In genomic region chr13:105471683-105472082, GRCh38 we compare ENCODE assay signal across 20 cellular contexts. TPM values are rescaled to one million over a fixed set of nuclear protein-coding genes. Genes with fewer than 3 reads are reported as not detected.
DNase-seq lines count a peak whose midpoint lies in the region; ATAC-seq and TF ChIP-seq lines count a peak whose summit lies in the region.
"Had no signal": no experiment of that assay in that cellular context is flagged by ENCODE, and none has a peak within 500 bp of the region (broad histone marks: within the 10 kb centered on the region; RNA-seq: fewer than 3 reads in every experiment).

No MANE protein-coding gene starts in this region.

- H3K27me3 ChIP-seq in PC-3 (ENCODE audit: low read length): no peaks in the 10 kb centered on the region
- H3K27me3 ChIP-seq: BLaER1 had no signal

- no peaks in the 10 kb centered on the region for H3K9me2 ChIP-seq in PC-3 (replicated peaks; ENCODE audit: low read length)

- CTCF ChIA-PET in PC-3 (lab: Charles Lee): no interaction called here
- CTCF ChIA-PET in activated CD8-positive, alpha-beta T cell treated with anti-CD3 and anti-CD28 coated beads for 36 hours (lab: Charles Lee): no interaction called here

- H3K4me2 ChIP-seq in PC-3 (ENCODE audit: low read length): no peak overlapping the region
- H3K4me2 ChIP-seq: BLaER1 had no signal

- no peaks in the 10 kb centered on the region for H3K4me1 ChIP-seq in PC-3 (ENCODE audit: insufficient read depth, low read length)
- H3K4me1 ChIP-seq: BLaER1 had no signal

- intact Hi-C loops in PC-3 (cut with micrococcal nuclease): no loop called here
- intact Hi-C loops in activated CD8-positive, alpha-beta T cell treated with anti-CD3 and anti-CD28 coated beads for 36 hours (cut with micrococcal nuclease): no loop called here

- no peaks in the 10 kb centered on the region for H3K27me3 Mint-ChIP-seq in activated CD8-positive, alpha-beta T cell treated with anti-CD3 and anti-CD28 coated beads for 36 hours
- H3K27me3 Mint-ChIP-seq: IgD-negative memory B cell had no signal

- no peaks in the 10 kb centered on the region for H3F3A ChIP-seq in PC-3 (ENCODE audit: low read length, unreplicated experiment)

- no peaks in the 10 kb centered on the region for H3K9me3 Mint-ChIP-seq in activated CD8-positive, alpha-beta T cell treated with anti-CD3 and anti-CD28 coated beads for 36 hours
- H3K9me3 Mint-ChIP-seq: CD8-positive, alpha-beta T cell; IgD-negative memory B cell had no signal

- H3K79me2 ChIP-seq in PC-3 (ENCODE audit: low read length): no peaks in the 10 kb centered on the region

- H3K36me3 Mint-ChIP-seq in activated CD8-positive, alpha-beta T cell treated with anti-CD3 and anti-CD28 coated beads for 36 hours (ENCODE audit: low read depth): no peaks in the 10 kb centered on the region
- H3K36me3 Mint-ChIP-seq: CD8-positive, alpha-beta T cell had no signal

- no TSS peak for BruUV-seq in PC-3 (replicated peaks; lab: Mats Ljungman, UMichigan)

- no peaks in the 10 kb centered on the region for H3K36me3 ChIP-seq in PC-3 (ENCODE audit: low read depth, low read length)
- H3K36me3 ChIP-seq: BLaER1 had no signal

- H3K27ac Mint-ChIP-seq in activated CD8-positive, alpha-beta T cell treated with anti-CD3 and anti-CD28 coated beads for 36 hours: no peak overlapping the region
- H3K27ac Mint-ChIP-seq: CD8-positive, alpha-beta T cell; IgD-negative memory B cell had no signal

- H3K4me1 Mint-ChIP-seq in activated CD8-positive, alpha-beta T cell treated with anti-CD3 and anti-CD28 coated beads for 36 hours (ENCODE audit: low read depth): no peaks in the 10 kb centered on the region
- H3K4me1 Mint-ChIP-seq: IgD-negative memory B cell had no signal

- DNase-seq in NCI-H226: peak; percentile 55
- DNase-seq in dedifferentiated amniotic fluid mesenchymal stem cell (ENCODE audit: extremely low spot score): peak; percentile 84
- DNase-seq in fibroblast of villous mesenchyme (ENCODE audit: low read depth): peak; percentile 36
- peak; percentile 20 for DNase-seq in skeletal muscle cell (ENCODE audit: low read depth)
- no peak for DNase-seq in PC-3
- DNase-seq in activated CD8-positive, alpha-beta T cell treated with anti-CD3 and anti-CD28 coated beads for 36 hours: no peak
- DNase-seq in stimulated activated CD4-positive, alpha-beta T cell treated with anti-CD3 and anti-CD28 coated beads, Interleukin-15, amount 100 ng/mL, for 24 hours: no peak
- DNase-seq: CD8-positive, alpha-beta T cell; DMS79; GM23248; HCEC 1CT; Kasumi-1; NCI-H1105 treated with DMSO at 0.1 percent for 48 hours; NCI-H1694 treated with DMSO at 0.1 percent for 48 hours; NCI-H526 treated with DMSO at 0.1 percent for 48 hours had no signal

- no peak overlapping the region for H3K9ac ChIP-seq in PC-3 (ENCODE audit: low read length)
- H3K9ac ChIP-seq: BLaER1, GM23248 had no signal

- no peak overlapping the region for H3K4me3 Mint-ChIP-seq in activated CD8-positive, alpha-beta T cell treated with anti-CD3 and anti-CD28 coated beads for 36 hours
- H3K4me3 Mint-ChIP-seq: CD8-positive, alpha-beta T cell; IgD-negative memory B cell had no signal

- no peaks in the 10 kb centered on the region for H3K9me3 ChIP-seq in PC-3 (ENCODE audit: low read length)
- H3K9me3 ChIP-seq: BLaER1 had no signal

- H2AFZ ChIP-seq in PC-3 (ENCODE audit: low read length): no peak overlapping the region
- H2AFZ ChIP-seq: GM23248 had no signal

- POLR2A ChIA-PET in PC-3 (lab: Charles Lee; ENCODE audit: unreplicated experiment): no interaction called here
- POLR2A ChIA-PET in activated CD8-positive, alpha-beta T cell treated with anti-CD3 and anti-CD28 coated beads for 36 hours (lab: Charles Lee): no interaction called here

- ATAC-seq in GM19397 (IDR thresholded peaks at IDR 0.05; ENCODE audit: unreplicated experiment): no peak
- ATAC-seq in PC-3: no peak
- ATAC-seq in activated CD8-positive, alpha-beta T cell treated with anti-CD3 and anti-CD28 coated beads for 36 hours: no peak
- ATAC-seq: CD8-positive, alpha-beta T cell had no signal

- H3K27ac ChIP-seq in PC-3 (ENCODE audit: low read length): no peak overlapping the region
- H3K27ac ChIP-seq: BLaER1, GM23248 had no signal

- H3K4me3 ChIP-seq in fibroblast of villous mesenchyme (ENCODE audit: low read depth, low read length) (no peak overlapping the region), skeletal muscle cell (ENCODE audit: low read depth, low read length) (no peak overlapping the region), PC-3 (ENCODE audit: low read length) (no peak overlapping the region)
- H3K4me3 ChIP-seq: BLaER1, GM23248 had no signal

- TF ChIP-seq CTCF in fibroblast of villous mesenchyme (IDR thresholded peaks at IDR 0.05; ENCODE audit: insufficient read depth, low read depth, low read length): no peak
- TF ChIP-seq CTCF in PC-3 (conservative IDR thresholded peaks at IDR 0.05; ENCODE audit: low read depth, low read length): no peak
- TF ChIP-seq CTCF in activated CD8-positive, alpha-beta T cell treated with anti-CD3 and anti-CD28 coated beads for 36 hours (IDR thresholded peaks at IDR 0.05): no peak

- no peaks in the 10 kb centered on the region for H4K20me1 ChIP-seq in PC-3 (ENCODE audit: low read length)
- H4K20me1 ChIP-seq: BLaER1 had no signal

RNA-seq across cellular contexts. Expression of gene DAOA, which starts 5.8 kb away (rescaled TPM):
- total RNA-seq in fibroblast of villous mesenchyme (not detected in 2 replicates), PC-3 (2014; rRNA removed) (not detected in 2 replicates)
- not detected for total RNA-seq in activated CD8-positive, alpha-beta T cell treated with anti-CD3 and anti-CD28 coated beads for 36 hours
- total RNA-seq: CD8-positive, alpha-beta T cell; GM23248; HT1080; RPMI7951 had no signal

Comparison
In these comparisons a context has a peak if more than half of its experiments do, and no peak if none do; other contexts are left out.
1. DNase-seq: peak in NCI-H226 (single experiment), dedifferentiated amniotic fluid mesenchymal stem cell (single experiment), fibroblast of villous mesenchyme (single experiment) and skeletal muscle cell (single experiment); none in PC-3 (single experiment), activated CD8-positive, alpha-beta T cell treated with anti-CD3 and anti-CD28 coated beads for 36 hours (single experiment) and stimulated activated CD4-positive, alpha-beta T cell treated with anti-CD3 and anti-CD28 coated beads, Interleukin-15, amount 100 ng/mL, for 24 hours (single experiment).